Comparison of ENCODE assay signal across 26 cellular contexts in genomic region chr5:142740903-142741302, GRCh38. TPM values are rescaled to one million over a fixed set of nuclear protein-coding genes. Genes with fewer than 3 reads are reported as not detected.
A peak's percentile ranks its signal among the peaks of the same experiment; 100 is the strongest.
DNase-seq lines count a peak whose midpoint lies in the region; ATAC-seq and TF ChIP-seq lines count a peak whose summit lies in the region.
"Had no signal": no experiment of that assay in that cellular context is flagged by ENCODE, and none has a peak within 500 bp of the region (broad histone marks: within the 10 kb centered on the region; RNA-seq: fewer than 3 reads in every experiment).

No MANE protein-coding gene starts in this region.

- CTCF ChIA-PET in PC-3 (lab: Charles Lee), result interaction anchor here (0.6 to 1.5 kb wide), 3 partner anchors 26 to 148 kb away, joined by 3 to 5 read pairs (median 4); no protein-coding TSS in a partner anchor

- H3K27ac ChIP-seq in right atrium auricular region (no peak overlapping the region), PC-3 (ENCODE audit: low read length) (peak overlapping the region; percentile 22), uterus (no peak overlapping the region)
- H3K27ac ChIP-seq: ascending aorta, esophagus muscularis mucosa, left lung, parathyroid adenoma, SJSA1, thoracic aorta had no signal

- H3K36me3 ChIP-seq in right atrium auricular region (no peaks in the 10 kb centered on the region), PC-3 (ENCODE audit: low read depth, low read length) (no peaks in the 10 kb centered on the region), uterus (no peaks in the 10 kb centered on the region)
- H3K36me3 ChIP-seq: ascending aorta, esophagus muscularis mucosa, heart right ventricle, left lung, SJSA1, thoracic aorta had no signal

- H3K4me3 ChIP-seq in right atrium auricular region (no peak overlapping the region), PC-3 (ENCODE audit: low read length) (no peak overlapping the region), uterus (no peak overlapping the region)
- H3K4me3 ChIP-seq: ascending aorta, esophagus muscularis mucosa, heart right ventricle, K562, left lung, SJSA1, thoracic aorta had no signal

- POLR2A ChIA-PET in PC-3 (lab: Charles Lee; ENCODE audit: unreplicated experiment), result interaction anchor here (1.0 kb wide), 1 partner anchor 30 kb away, joined by 5 read pairs; no protein-coding TSS in a partner anchor

- H3K79me2 ChIP-seq in PC-3 (ENCODE audit: low read length), result no peaks in the 10 kb centered on the region
- H3K79me2 ChIP-seq: parathyroid adenoma had no signal

- peak overlapping the region; percentile 40; the same call in 1 of the 2 replicates for H3K4me2 ChIP-seq in PC-3 (ENCODE audit: low read length)

- H3K9me3 ChIP-seq in right atrium auricular region (no peaks in the 10 kb centered on the region), PC-3 (ENCODE audit: low read length) (no peaks in the 10 kb centered on the region), uterus (no peaks in the 10 kb centered on the region)
- H3K9me3 ChIP-seq: ascending aorta, esophagus muscularis mucosa, heart right ventricle, left lung, SJSA1, thoracic aorta had no signal

- no peak for DNase-seq in Right ventricle myocardium superior
- no peak for DNase-seq in right atrium auricular region (ENCODE audit: low spot score)
- DNase-seq in PC-3, result no peak
- peak; percentile 78 for DNase-seq in fibroblast of peridontal ligament (ENCODE audit: extremely low read depth)
- DNase-seq in uterus, result peak; percentile 35 to 48
- no peak for DNase-seq in epidermal melanocyte (ENCODE audit: insufficient read length, low spot score)
- DNase-seq: activated CD4-positive, alpha-beta memory T cell treated with anti-CD3 and anti-CD28 coated beads for 36 hours; activated CD4-positive, CD25-positive, alpha-beta regulatory T cell; activated naive CD4-positive, alpha-beta T cell treated with anti-CD3 and anti-CD28 coated beads for 36 hours; activated T-cell treated with anti-CD3 and anti-CD28 coated beads, Interleukin-2, amount 50 U/mL, for 4 hours; heart right ventricle; HFFc6; left lung; NCI-H1694; NCI-H82; stimulated activated CD4-positive, alpha-beta T cell treated with anti-CD3 and anti-CD28 coated beads, Interleukin-1b, Interleukin-23, amount 100 ng/mL, for 48 hours had no signal

- TF ChIP-seq CTCF in right atrium auricular region (IDR thresholded peaks at IDR 0.05) (no peak), PC-3 (conservative IDR thresholded peaks at IDR 0.05; ENCODE audit: low read depth, low read length) (no peak), uterus (IDR thresholded peaks at IDR 0.05) (no peak)

- no peaks in the 10 kb centered on the region for H3K27me3 ChIP-seq in right atrium auricular region
- no peaks in the 10 kb centered on the region for H3K27me3 ChIP-seq in PC-3 (ENCODE audit: low read length)
- no peaks in the 10 kb centered on the region for H3K27me3 ChIP-seq in uterus
- H3K27me3 ChIP-seq: ascending aorta, esophagus muscularis mucosa, heart right ventricle, left lung, SJSA1 had no signal

- ATAC-seq in Right ventricle myocardium superior (ENCODE audit: poor library complexity) (peak; percentile 51), PC-3 (no peak), GM21390 (IDR thresholded peaks at IDR 0.05; ENCODE audit: unreplicated experiment) (no peak), HG02852 (IDR thresholded peaks at IDR 0.05; ENCODE audit: unreplicated experiment) (no peak)
- ATAC-seq: activated T-cell treated with anti-CD3 and anti-CD28 coated beads, Interleukin-2, amount 50 U/mL, for 4 hours; K562; left lung; stimulated activated memory B cell treated with anti-CD40 and anti-IgM and Interleukin-4, amounts not matched to agents 10 μg/mL and 1 μg/mL and 100 μg/mL, for 72 hours had no signal

- no peaks in the 10 kb centered on the region for H3F3A ChIP-seq in PC-3 (ENCODE audit: low read length, unreplicated experiment)

- no peak overlapping the region for H2AFZ ChIP-seq in PC-3 (ENCODE audit: low read length)
- H2AFZ ChIP-seq: parathyroid adenoma had no signal

- H3K4me1 ChIP-seq in right atrium auricular region (peaks cover 0 to 40% of the 10 kb centered on the region in 2 donors), PC-3 (ENCODE audit: insufficient read depth, low read length) (peaks cover 29% of the 10 kb centered on the region), uterus (no peaks in the 10 kb centered on the region)
- H3K4me1 ChIP-seq: parathyroid adenoma had no signal

- no peak overlapping the region for H3K9ac ChIP-seq in PC-3 (ENCODE audit: low read length)
- H3K9ac ChIP-seq: parathyroid adenoma had no signal

- H3K9me2 ChIP-seq in PC-3 (replicated peaks; ENCODE audit: low read length), result no peaks in the 10 kb centered on the region

- intact Hi-C loops in Right ventricle myocardium superior (cut with DNase I), result no loop called here
- intact Hi-C loops in PC-3 (cut with micrococcal nuclease), result loop anchor here (1.0 to 10.0 kb wide), 2 partner anchors 21 to 144 kb away; no protein-coding TSS in a partner anchor
- intact Hi-C loops in uterus (cut with DNase I; ENCODE audit: low total_unique reads), result no loop called here

- no peak for TF ChIP-seq POLR2A in uterus (IDR thresholded peaks at IDR 0.05)

- no TSS peak for BruUV-seq in PC-3 (replicated peaks; lab: Mats Ljungman, UMichigan)

- H4K20me1 ChIP-seq in PC-3 (ENCODE audit: low read length), result no peaks in the 10 kb centered on the region

RNA-seq across cellular contexts. Expression of gene ARHGAP26, which starts 29.3 kb away (rescaled TPM):
- 32.5 TPM for total RNA-seq in Right ventricle myocardium superior
- total RNA-seq in right atrium auricular region, result 10 to 100 TPM; 29.8 to 31.6 TPM
- total RNA-seq in PC-3 (2014; rRNA removed), result 6.2 and 11.7 TPM in 2 replicates
- total RNA-seq in uterus, result 10 to 100 TPM; 12.4 to 49.5 (median 31.8) TPM

RNA-seq across cellular contexts. Expression of gene FGF1, which starts 55.0 kb away (rescaled TPM):
- total RNA-seq in Right ventricle myocardium superior (42.7 TPM), right atrium auricular region (10 to 100 TPM; 35.3 to 47.9 TPM), PC-3 (2014; rRNA removed) (1.5 and 9.7 TPM in 2 replicates), uterus (1 to 10 TPM in 2 of 4 donors, under 1 TPM in 1, not detected in 1; 0.51 to 5.7 (median 1.7) TPM)
- total RNA-seq: activated CD4-positive, alpha-beta memory T cell treated with anti-CD3 and anti-CD28 coated beads for 36 hours; activated naive CD4-positive, alpha-beta T cell treated with anti-CD3 and anti-CD28 coated beads for 36 hours; activated T-cell treated with anti-CD3 and anti-CD28 coated beads, Interleukin-2, amount 50 U/mL, for 4 hours; K562; T-helper 2 cell treated with Interferon-gamma antibody and Interleukin-4, amounts not matched to agents 100 ng/mL and 5 ng/mL, for 36 hours had no signal

Comparison
In these comparisons a context has a peak if more than half of its experiments do, and no peak if none do; other contexts are left out.
1. DNase-seq: peak in fibroblast of peridontal ligament (single experiment) and uterus (2 of 2); none in Right ventricle myocardium superior (single experiment), right atrium auricular region (single experiment), PC-3 (single experiment) and epidermal melanocyte (single experiment).